In the genomic region with DNA sequence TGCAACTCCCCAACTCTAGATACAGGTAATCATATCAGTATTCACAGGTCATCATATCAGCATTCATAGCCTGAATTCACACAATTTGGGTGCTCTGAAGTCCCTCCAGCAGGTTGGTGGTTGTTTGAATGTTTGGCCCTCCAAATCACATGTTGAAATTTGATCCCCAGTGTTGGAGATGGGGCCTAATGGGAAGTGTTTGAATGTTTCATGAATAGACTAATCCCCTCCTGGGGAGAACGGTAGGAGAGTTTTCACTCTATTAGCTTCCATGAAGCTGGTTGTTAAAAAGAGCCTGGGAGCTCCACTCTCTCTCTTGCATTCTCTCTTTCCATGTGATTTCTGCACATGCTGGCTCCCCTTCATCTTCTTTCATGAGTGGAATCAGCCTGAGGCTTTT, we compare ENCODE assay signal across 23 cellular contexts.
DNase-seq lines count a peak whose midpoint lies in the region; ATAC-seq and TF ChIP-seq lines count a peak whose summit lies in the region.
"Had no signal": no experiment of that assay in that cellular context is flagged by ENCODE, and none has a peak within 500 bp of the region (broad histone marks: within the 10 kb centered on the region; RNA-seq: fewer than 3 reads in every experiment).

No MANE protein-coding gene starts in this region.

- ATAC-seq in upper lobe of left lung (ENCODE audit: low FRiP score in 2 of 2) = no peak
- ATAC-seq: GM12878, SK-N-SH treated with all-trans-retinoic acid at 6 μM for 48 hours, upper lobe of right lung had no signal

- no peak for TF ChIP-seq EP300 in upper lobe of left lung (IDR thresholded peaks at IDR 0.05)

- WGBS in testis, 2 donors = 50 to 52% methylated on average over 1 of the region's 1 CpG
- WGBS in upper lobe of left lung, 2 donors = 50 to 57% methylated on average over 1 of the region's 1 CpG

- H3K27me3 ChIP-seq in testis (no peaks in the 10 kb centered on the region), upper lobe of left lung (no peaks in the 10 kb centered on the region)
- H3K27me3 ChIP-seq: esophagus squamous epithelium, neutrophil, upper lobe of right lung had no signal

- peak; percentile 44 for DNase-seq in NCI-H2107 treated with DMSO at 0.1 percent for 48 hours (lab: John Stamatoyannopoulos, UW; ENCODE audit: unreplicated experiment)
- no peak for DNase-seq in NCI-H2107 (lab: John Stamatoyannopoulos, UW)
- peak; percentile 64 for DNase-seq in NCI-H748 (lab: John Stamatoyannopoulos, UW; ENCODE audit: unreplicated experiment)
- DNase-seq in iPS DF 4.7 (ENCODE audit: extremely low read depth, low spot score) = peak; percentile 19
- DNase-seq in testis = no peak
- DNase-seq in upper lobe of left lung = no peak
- no peak for DNase-seq in germinal center (ENCODE audit: low spot score)
- no peak for DNase-seq in occipital lobe (lab: John Stamatoyannopoulos, UW)
- DNase-seq: activated CD4-positive, alpha-beta T cell treated with anti-CD3 and anti-CD28 coated beads, Interleukin-2, amount 10 ng/mL, durations not matched to agents 24 days and 14 days; activated naive CD4-positive, alpha-beta T cell treated with anti-CD3 and anti-CD28 coated beads, Interleukin-2, amount 10 ng/mL, durations not matched to agents 7 days and 5 days; amygdala; CD8-positive, alpha-beta memory T cell; DMS79 treated with DMSO at 0.1 percent for 48 hours; esophagus squamous epithelium; hippocampal formation; NCI-H1105 treated with DMSO at 0.1 percent for 48 hours; NCI-H2171 treated with DMSO at 0.1 percent for 48 hours; NCI-H774; upper lobe of right lung had no signal

- no peak overlapping the region for H3K27ac ChIP-seq in testis
- no peak overlapping the region for H3K27ac ChIP-seq in upper lobe of left lung
- H3K27ac ChIP-seq: coronary artery, esophagus squamous epithelium, neutrophil, upper lobe of right lung had no signal

- TF ChIP-seq CTCF in testis (IDR thresholded peaks at IDR 0.05) (no peak), upper lobe of left lung (IDR thresholded peaks at IDR 0.05) (no peak)

- TF ChIP-seq POLR2A in testis (IDR thresholded peaks at IDR 0.05) (no peak), upper lobe of left lung (IDR thresholded peaks at IDR 0.05) (no peak)

- H3K9me3 ChIP-seq in testis (no peaks in the 10 kb centered on the region), upper lobe of left lung (no peaks in the 10 kb centered on the region)
- H3K9me3 ChIP-seq: neutrophil, upper lobe of right lung had no signal

- no peaks in the 10 kb centered on the region for H3K4me1 ChIP-seq in testis
- H3K4me1 ChIP-seq in upper lobe of left lung = no peaks in the 10 kb centered on the region
- H3K4me1 ChIP-seq: esophagus squamous epithelium, upper lobe of right lung had no signal

- H3K4me3 ChIP-seq in testis (no peak overlapping the region), upper lobe of left lung (no peak overlapping the region)
- H3K4me3 ChIP-seq: coronary artery, esophagus squamous epithelium, GM12878, upper lobe of right lung had no signal

- intact Hi-C loops in testis (cut with DNase I; ENCODE audit: low total_unique reads) = no loop called here

- H3K36me3 ChIP-seq in testis (ENCODE audit: low read depth, missing control alignments) (no peaks in the 10 kb centered on the region), upper lobe of left lung (no peaks in the 10 kb centered on the region)
- H3K36me3 ChIP-seq: esophagus squamous epithelium, neutrophil, upper lobe of right lung had no signal

Comparison
In these comparisons a context has a peak if more than half of its experiments do, and no peak if none do; other contexts are left out.
1. DNase-seq: peak in NCI-H2107 treated with DMSO at 0.1 percent for 48 hours (single experiment), NCI-H748 (single experiment) and iPS DF 4.7 (single experiment); none in NCI-H2107 (single experiment), testis (single experiment), upper lobe of left lung (0 of 2), germinal center (single experiment) and occipital lobe (single experiment).